ENCODE assay signal across 21 cellular contexts in genomic region chr20:58054082-58054481, GRCh38.
"Had no signal": no experiment of that assay in that cellular context is flagged by ENCODE, and none has a peak within 500 bp of the region (broad histone marks: within the 10 kb centered on the region; RNA-seq: fewer than 3 reads in every experiment).

No MANE protein-coding gene starts in this region.

- H3K27ac ChIP-seq: dorsolateral prefrontal cortex, parathyroid adenoma, psoas muscle, right lobe of liver had no signal

- H3K4me1 ChIP-seq: psoas muscle, right lobe of liver had no signal

- H3K79me2 ChIP-seq: parathyroid adenoma had no signal

- H3K9me3 Mint-ChIP-seq: natural killer cell treated with Interleukin-12 subunit alpha and Interleukin-12 subunit beta and Interleukin-15 and Interleukin-18, amount 100 ng/mL, for 72 hours had no signal

- H3K4me1 Mint-ChIP-seq: central memory CD8-positive, alpha-beta T cell; immature natural killer cell; stimulated activated naive B cell treated with anti-CD40 and anti-IgM and Interleukin-4, amounts not matched to agents 10 μg/mL and 1 μg/mL and 100 μg/mL, for 72 hours had no signal

- H3K4me3 ChIP-seq: dorsolateral prefrontal cortex, gastrocnemius medialis, left ventricle myocardium inferior, lung, mucosa of descending colon, psoas muscle, right lobe of liver, skin epidermis, stomach had no signal

- H3K4me3 Mint-ChIP-seq: central memory CD8-positive, alpha-beta T cell; immature natural killer cell; natural killer cell treated with Interleukin-12 subunit alpha and Interleukin-12 subunit beta and Interleukin-15 and Interleukin-18, amount 100 ng/mL, for 72 hours; stimulated activated naive B cell treated with anti-CD40 and anti-IgM and Interleukin-4, amounts not matched to agents 10 μg/mL and 1 μg/mL and 100 μg/mL, for 72 hours had no signal

- DNase-seq: cortex of kidney; effector CD8-positive, alpha-beta T cell; gastrocnemius medialis; immature natural killer cell; occipital lobe; retina; stimulated activated CD4-positive, alpha-beta T cell treated with anti-CD3 and anti-CD28 coated beads, Interleukin-2, amount 100 ng/mL, for 24 hours; stimulated activated CD4-positive, alpha-beta T cell treated with anti-CD3 and anti-CD28 coated beads, Interleukin-4, amount 100 ng/mL, for 4 hours; stimulated activated naive B cell treated with anti-CD40 and anti-IgM and Interleukin-4, amounts not matched to agents 10 μg/mL and 1 μg/mL and 100 μg/mL, for 72 hours; stomach; trophoblast cell had no signal

- H3K36me3 Mint-ChIP-seq: natural killer cell treated with Interleukin-12 subunit alpha and Interleukin-12 subunit beta and Interleukin-15 and Interleukin-18, amount 100 ng/mL, for 72 hours; stimulated activated naive B cell treated with anti-CD40 and anti-IgM and Interleukin-4, amounts not matched to agents 10 μg/mL and 1 μg/mL and 100 μg/mL, for 72 hours had no signal

- H3K36me3 ChIP-seq: gastrocnemius medialis, right lobe of liver, stomach had no signal

- H3K9me3 ChIP-seq: gastrocnemius medialis, right lobe of liver had no signal

- H3K27ac Mint-ChIP-seq: immature natural killer cell; natural killer cell treated with Interleukin-12 subunit alpha and Interleukin-12 subunit beta and Interleukin-15 and Interleukin-18, amount 100 ng/mL, for 72 hours; stimulated activated naive B cell treated with anti-CD40 and anti-IgM and Interleukin-4, amounts not matched to agents 10 μg/mL and 1 μg/mL and 100 μg/mL, for 72 hours had no signal

- H3K9ac ChIP-seq: parathyroid adenoma had no signal

- H3K27me3 ChIP-seq: gastrocnemius medialis, right lobe of liver had no signal
